ENCODE assay signal across 9 cellular contexts in the genomic region with DNA sequence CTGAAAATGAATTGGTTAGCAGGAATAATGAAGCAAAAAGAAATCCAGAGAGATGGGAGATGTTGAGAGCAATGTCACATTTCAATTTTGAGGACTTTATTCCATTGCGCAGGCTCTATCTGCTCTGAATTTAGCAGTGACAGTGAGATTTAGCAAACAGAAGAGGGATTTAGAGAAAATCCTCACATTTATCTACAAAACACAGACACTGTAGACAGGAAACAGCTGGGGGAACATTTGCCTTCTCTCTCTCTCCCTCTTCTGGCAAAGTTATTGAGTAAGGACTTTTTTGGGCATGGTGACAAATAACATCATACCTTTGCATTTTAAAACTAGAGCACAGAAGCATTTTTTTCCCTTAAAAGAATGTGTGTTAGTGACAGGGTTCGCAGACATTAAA. TPM values are rescaled to one million over a fixed set of nuclear protein-coding genes. Genes with fewer than 3 reads are reported as not detected.
DNase-seq lines count a peak whose midpoint lies in the region; TF ChIP-seq lines count a peak whose summit lies in the region.
"Had no signal": no experiment of that assay in that cellular context is flagged by ENCODE, and none has a peak within 500 bp of the region (broad histone marks: within the 10 kb centered on the region; RNA-seq: fewer than 3 reads in every experiment).

A gene (minus strand): TSS at position 163 of the 400 bp plus-strand sequence. CDS start 182 bp downstream, outside the sequence.

- no peak within 1 kb of the TSS for H2AFZ ChIP-seq in OCI-LY7 (ENCODE audit: low read length)

- intact Hi-C loops in OCI-LY7 (cut with micrococcal nuclease; ENCODE audit: unreplicated experiment): loop anchor here (10.0 kb wide), 1 partner anchor 706 kb away; no protein-coding TSS in a partner anchor

- POLR2A ChIA-PET in OCI-LY7 (lab: Charles Lee): no interaction called here

- no peaks in the 10 kb centered on the region for H3K9me3 ChIP-seq in OCI-LY7 (ENCODE audit: low read length)

- H3K27ac ChIP-seq in adipose tissue (ENCODE audit: low read depth, low read length) (no peak within 1 kb of the TSS), OCI-LY7 (ENCODE audit: low read depth, low read length, poor library complexity, severe bottlenecking) (no peak within 1 kb of the TSS)

- peaks cover 22% of the 10 kb centered on the region for H3K4me1 ChIP-seq in OCI-LY7 (ENCODE audit: insufficient read depth, low read length, poor library complexity, severe bottlenecking)

- no peaks in the 10 kb centered on the region for H3K36me3 ChIP-seq in OCI-LY7 (ENCODE audit: insufficient read depth, low read length)

- H3K9me2 ChIP-seq in OCI-LY7 (ENCODE audit: insufficient read depth, low read length): no peaks in the 10 kb centered on the region

- H4K20me1 ChIP-seq in OCI-LY7 (ENCODE audit: insufficient read depth, low read length): no peaks in the 10 kb centered on the region

- BruUV-seq in OCI-LY7 (replicated peaks; lab: Mats Ljungman, UMichigan): no TSS peak

- H3K79me2 ChIP-seq in OCI-LY7 (ENCODE audit: insufficient read depth, low read depth, low read length): no peaks in the 10 kb centered on the region

- no peak within 1 kb of the TSS for H3K4me2 ChIP-seq in OCI-LY7 (ENCODE audit: low read length)

- peak; percentile 40 for DNase-seq in Jurkat, Clone E6-1 (ENCODE audit: low read depth, low spot score)
- DNase-seq in inferior parietal cortex (ENCODE audit: extremely low spot score) (peak; percentile 67), erythroblast (lab: John Stamatoyannopoulos, UW) (no peak), islet precursor cell (no peak), OCI-LY7 (ENCODE audit: low spot score) (no peak)
- no peak for DNase-seq in stimulated activated CD4-positive, alpha-beta T cell treated with anti-CD3 and anti-CD28 coated beads, Interleukin-4, amount 100 ng/mL, for 4 hours
- DNase-seq: stimulated activated CD4-positive, alpha-beta T cell treated with anti-CD3 and anti-CD28 coated beads, Interleukin-4, amount 100 ng/mL, for 24 hours had no signal

- TF ChIP-seq POLR2A in erythroblast (IDR thresholded peaks at IDR 0.05; ENCODE audit: low read length): no peak

- no peak within 1 kb of the TSS for H3K4me3 ChIP-seq in Jurkat, Clone E6-1 (ENCODE audit: low read length)
- H3K4me3 ChIP-seq in OCI-LY7 (ENCODE audit: low read depth, low read length, poor library complexity, severe bottlenecking): no peak within 1 kb of the TSS

- WGBS in adipose tissue, 3 donors: 3 to 35% (median 14%) methylated on average over 2 of the region's 2 CpGs

- CTCF ChIA-PET in OCI-LY7 (lab: Charles Lee; ENCODE audit: unreplicated experiment): no interaction called here

- no peak for TF ChIP-seq CTCF in subcutaneous adipose tissue (IDR thresholded peaks at IDR 0.05; ENCODE audit: low read depth)
- TF ChIP-seq CTCF in OCI-LY7 (conservative IDR thresholded peaks at IDR 0.05; ENCODE audit: low read length): no peak

RNA-seq across cellular contexts. Expression of the gene that starts here (rescaled TPM):
- not detected for polyA plus RNA-seq in Jurkat, Clone E6-1 (2012; ENCODE audit: insufficient read depth, insufficient read length)
- polyA plus RNA-seq in adipose tissue: 100 to 1,000 TPM in 1 of 3 donors, 10 to 100 TPM in 2; 11.0 to 139 (median 94.8) TPM
- total RNA-seq in subcutaneous adipose tissue (100 to 1,000 TPM in 2 of 4 donors, 10 to 100 TPM in 2; 60.3 to 354 (median 140) TPM), OCI-LY7 (2022) (not detected in 2 replicates)
- total RNA-seq in OCI-LY7 (2014; rRNA removed; shearing (Covaris generic)): not detected in 2 replicates

Comparison
In these comparisons a context has a peak if more than half of its experiments do, and no peak if none do; other contexts are left out.
1. RNA of the gene that starts here (total RNA-seq): 60.3 to 354 TPM in subcutaneous adipose tissue; not detected in OCI-LY7; every median in the first group is over 10 times any median in the second.
2. DNase-seq: peak in Jurkat, Clone E6-1 (single experiment) and inferior parietal cortex (single experiment); none in stimulated activated CD4-positive, alpha-beta T cell treated with anti-CD3 and anti-CD28 coated beads, Interleukin-4, amount 100 ng/mL, for 4 hours (0 of 2), erythroblast (0 of 2), islet precursor cell (single experiment) and OCI-LY7 (single experiment).